27 cellular contexts compared by ENCODE assay signal in the genomic region with DNA sequence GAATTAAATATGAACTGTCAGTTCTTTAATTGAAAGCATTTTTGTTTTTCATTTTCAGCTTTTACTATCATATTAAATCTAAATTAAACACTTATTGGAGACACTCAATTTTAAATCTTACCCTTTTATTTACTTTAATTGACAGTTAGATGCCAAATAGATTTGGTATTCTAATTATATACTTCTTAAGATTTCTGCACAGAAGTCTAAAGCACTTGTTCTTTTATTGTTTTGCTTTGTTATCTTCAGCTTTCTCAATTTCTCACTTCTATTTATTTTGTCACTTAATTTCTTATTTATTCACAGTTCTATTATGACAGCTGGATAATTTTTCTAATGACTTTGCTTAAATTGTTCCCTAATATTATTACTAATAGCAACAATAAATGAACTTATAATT.
"Had no signal": no experiment of that assay in that cellular context is flagged by ENCODE, and none has a peak within 500 bp of the region (broad histone marks: within the 10 kb centered on the region; RNA-seq: fewer than 3 reads in every experiment).

No MANE protein-coding gene starts in this region.

- ATAC-seq: stimulated activated effector memory CD8-positive, alpha-beta T cell treated with anti-CD3 and anti-CD28 coated beads, Interleukin-12 subunit alpha, Interleukin-12 subunit beta, amount 100 ng/mL, for 72 hours; stimulated activated memory B cell treated with anti-CD40 and anti-IgM and Interleukin-4, amounts not matched to agents 10 μg/mL and 1 μg/mL and 100 μg/mL, for 72 hours; stimulated activated naive B cell treated with anti-CD40 and anti-IgM and Interleukin-4, amounts not matched to agents 10 μg/mL and 1 μg/mL and 100 μg/mL, for 72 hours; stimulated activated naive CD8-positive, alpha-beta T cell treated with anti-CD3 and anti-CD28 coated beads, Interleukin-15, amount 100 ng/mL, for 72 hours; stimulated activated naive CD8-positive, alpha-beta T cell treated with anti-CD3 and anti-CD28 coated beads, Interleukin-15, Interleukin-2, amounts not matched to agents 100 U/mL and 50 U/mL, for 24 hours; upper lobe of right lung had no signal

- H3K9me3 ChIP-seq: suprapubic skin, testis, thoracic aorta, thyroid gland, tibial artery, transverse colon, upper lobe of left lung, upper lobe of right lung, uterus, vagina had no signal

- H3K4me3 ChIP-seq: stomach, suprapubic skin, testis, thoracic aorta, thyroid gland, tibial artery, tibial nerve, transverse colon, upper lobe of left lung, upper lobe of right lung, uterus, vagina had no signal

- FAIRE-seq: urothelium cell line had no signal

- DNase-seq: stimulated activated CD4-positive, alpha-beta T cell treated with anti-CD3 and anti-CD28 coated beads, Interleukin-2, amount 100 ng/mL, for 48 hours; stimulated activated CD4-positive, alpha-beta T cell treated with anti-CD3 and anti-CD28 coated beads, Interleukin-4, amount 100 ng/mL, for 1 hour; stimulated activated CD4-positive, alpha-beta T cell treated with anti-CD3 and anti-CD28 coated beads, Interleukin-4, amount 100 ng/mL, for 24 hours; stimulated activated CD4-positive, alpha-beta T cell treated with anti-CD3 and anti-CD28 coated beads, Interleukin-4, amount 100 ng/mL, for 4 hours; stimulated activated CD8-positive, alpha-beta memory T cell treated with anti-CD3 and anti-CD28 coated beads, Interleukin-4, amount 100 ng/mL, for 48 hours; stimulated activated naive B cell treated with anti-CD40 and anti-IgM and Interleukin-4, amounts not matched to agents 10 μg/mL and 1 μg/mL and 100 μg/mL, for 72 hours; stimulated activated naive CD4-positive, alpha-beta T cell; stimulated activated naive CD4-positive, alpha-beta T cell treated with Interleukin-2 at 50 U/mL for 16 hours; stimulated activated naive CD8-positive, alpha-beta T cell treated with anti-CD3 and anti-CD28 coated beads, Interleukin-15, amount 100 ng/mL, for 72 hours; stimulated activated naive CD8-positive, alpha-beta T cell treated with anti-CD3 and anti-CD28 coated beads, Interleukin-15, Interleukin-2, amounts not matched to agents 100 U/mL and 50 U/mL, for 24 hours; stomach; substantia nigra; testis; thyroid gland; tibial artery; transverse colon; trophoblast cell; upper lobe of left lung; upper lobe of right lung; uterus had no signal

- H3K27me3 ChIP-seq: stomach, suprapubic skin, testis, thyroid gland, tibial artery, tibial nerve, transverse colon, upper lobe of left lung, upper lobe of right lung, uterus, vagina had no signal

- H3K27ac ChIP-seq: stomach, suprapubic skin, testis, thoracic aorta, thyroid gland, tibial artery, tibial nerve, transverse colon, upper lobe of left lung, upper lobe of right lung, uterus, vagina had no signal

- H3K36me3 ChIP-seq: stomach, suprapubic skin, thoracic aorta, thyroid gland, tibial artery, tibial nerve, transverse colon, upper lobe of left lung, upper lobe of right lung, uterus, vagina had no signal

- H3K4me1 ChIP-seq: stomach, suprapubic skin, testis, thyroid gland, tibial artery, tibial nerve, transverse colon, upper lobe of left lung, upper lobe of right lung, uterus, vagina had no signal
